ENCODE assay signal across 1 cellular context in the genomic region with DNA sequence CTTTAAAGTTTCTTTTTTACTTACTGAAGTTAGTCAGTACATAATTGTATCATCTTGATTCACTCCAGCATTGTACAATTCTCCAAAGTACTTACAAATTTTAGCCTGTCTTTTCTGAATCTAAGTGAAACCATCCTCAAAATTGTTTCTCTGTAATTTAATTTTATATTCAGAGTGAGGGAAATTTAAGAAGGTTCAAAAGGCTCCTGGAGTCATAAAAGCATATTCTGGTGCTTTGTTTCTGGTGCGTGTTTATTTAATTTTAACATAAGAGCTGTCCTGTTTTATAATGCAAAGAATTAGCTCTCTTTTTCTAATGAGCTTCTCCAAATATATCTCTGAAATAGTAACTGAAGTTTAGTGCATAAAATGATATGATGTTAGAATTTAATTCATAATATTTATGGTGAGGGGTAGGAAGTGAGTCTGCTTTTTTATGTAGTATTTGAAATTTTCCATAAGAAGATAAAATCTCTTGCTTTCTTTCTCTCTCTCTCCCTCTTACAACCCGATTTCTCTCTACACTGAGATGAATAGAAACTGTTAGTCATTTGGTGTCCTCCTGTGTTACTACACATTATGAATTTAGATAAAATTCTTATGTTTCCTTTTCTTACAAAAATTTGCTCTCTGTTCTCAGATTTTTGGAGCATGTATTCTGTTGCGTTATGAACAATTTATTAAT.
TF ChIP-seq lines count a peak whose summit lies in the region.

No MANE protein-coding gene starts in this region.

TF ChIP-seq in SK-N-SH, 30 proteins besides CTCF, POLR2A, EP300 and RAD21:
- 0 out of 2 replicates have a peak, but pooled peaks have one; percentile 13 for TF ChIP-seq RXRA (IDR thresholded peaks at IDR 0.05; ENCODE audit: borderline replicate concordance, low read depth)
- peak; percentile 1; the same call in 1 of the 2 replicates for TF ChIP-seq JUND (IDR thresholded peaks at IDR 0.05)
- no peak for TF ChIP-seq USF2 (IDR thresholded peaks at IDR 0.05; ENCODE audit: borderline replicate concordance, low read depth, low read length)
- TF ChIP-seq TAF1 (IDR thresholded peaks at IDR 0.05; ENCODE audit: borderline replicate concordance, low read depth, low read length): no peak
- 0 out of 2 replicates have a peak, but pooled peaks have one; percentile 8 for TF ChIP-seq TCF12 (IDR thresholded peaks at IDR 0.05)
- peak; percentile 62; the same call in 1 of the 2 replicates for TF ChIP-seq GATA2 (CRISPR knock-in tag; IDR thresholded peaks at IDR 0.05)
- TF ChIP-seq TEAD4 (IDR thresholded peaks at IDR 0.05; ENCODE audit: borderline replicate concordance, insufficient read depth): 0 out of 2 replicates have a peak, but pooled peaks have one; percentile 12
